ENCODE assay signal across 9 cellular contexts in the genomic region with DNA sequence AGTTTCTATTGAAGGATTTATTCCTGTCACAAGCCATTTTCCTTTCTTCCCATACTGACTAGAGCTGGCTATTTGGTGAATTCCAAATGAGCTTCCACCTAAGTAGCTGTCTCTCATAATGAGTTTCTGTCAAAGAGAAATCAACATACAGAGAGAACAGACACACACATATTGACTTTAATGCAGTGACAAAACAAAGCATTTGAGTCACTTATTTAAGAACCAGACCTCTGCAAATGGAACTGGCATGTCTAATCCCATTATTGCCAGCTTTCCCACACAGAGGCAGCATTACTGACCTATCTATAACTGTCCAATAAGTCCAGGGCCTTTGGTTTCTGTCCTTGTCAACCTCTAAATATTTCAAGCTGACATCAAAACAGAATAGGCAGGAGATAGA.
DNase-seq lines count a peak whose midpoint lies in the region; ATAC-seq and TF ChIP-seq lines count a peak whose summit lies in the region.
"Had no signal": no experiment of that assay in that cellular context is flagged by ENCODE, and none has a peak within 500 bp of the region (broad histone marks: within the 10 kb centered on the region; RNA-seq: fewer than 3 reads in every experiment).

No MANE protein-coding gene starts in this region.

- peak overlapping the region; percentile 10 to 46 (median 43) for H3K4me3 Mint-ChIP-seq in T-cell

- no peaks in the 10 kb centered on the region for H3K9me2 ChIP-seq in OCI-LY7 (ENCODE audit: insufficient read depth, low read length)

- H3K4me3 ChIP-seq in neuronal stem cell (ENCODE audit: low read length in 2 of 2) (no peak overlapping the region), foreskin fibroblast (ENCODE audit: low read depth in 1 of 2, low read length in 2 of 2) (no peak overlapping the region), OCI-LY7 (ENCODE audit: low read depth, low read length, poor library complexity, severe bottlenecking) (no peak overlapping the region)

- H3K27me3 ChIP-seq in neuronal stem cell (ENCODE audit: control insufficient read depth in 3 of 3, insufficient read depth in 3 of 3, low read depth in 1 of 3, low read length in 3 of 3): no peaks in the 10 kb centered on the region

- H4K8ac ChIP-seq in neuronal stem cell (ENCODE audit: low read depth, low read length): no peak overlapping the region

- H3K27ac Mint-ChIP-seq in T-cell: peak overlapping the region in 1 of 2 donors; percentile 94

- no peak overlapping the region for H2BK12ac ChIP-seq in neuronal stem cell (ENCODE audit: low read length)

- BruUV-seq in OCI-LY7 (replicated peaks; lab: Mats Ljungman, UMichigan): no TSS peak

- no peak overlapping the region for H2BK15ac ChIP-seq in neuronal stem cell (ENCODE audit: low read length)

- no peak overlapping the region for H3K4ac ChIP-seq in neuronal stem cell (ENCODE audit: low read length)

- intact Hi-C loops in OCI-LY7 (cut with micrococcal nuclease; ENCODE audit: unreplicated experiment): no loop called here

- H2AK5ac ChIP-seq in neuronal stem cell (ENCODE audit: low read depth, low read length): no peak overlapping the region

- no peak overlapping the region for H3K14ac ChIP-seq in neuronal stem cell (ENCODE audit: low read length)

- H2AFZ ChIP-seq in neuronal stem cell (ENCODE audit: low read length) (peak overlapping the region; percentile 5), OCI-LY7 (ENCODE audit: low read length) (no peak overlapping the region)

- H3K36me3 Mint-ChIP-seq in T-cell: no peaks in the 10 kb centered on the region

- ATAC-seq in GM19023 (IDR thresholded peaks at IDR 0.05; ENCODE audit: unreplicated experiment): peak; percentile 9
- ATAC-seq in HG02610 (IDR thresholded peaks at IDR 0.05; ENCODE audit: unreplicated experiment): peak; percentile 4
- ATAC-seq in T-cell (replicated peaks in 1 of 4): no peak

- H3K27ac ChIP-seq in neuronal stem cell (replicated peaks; ENCODE audit: low read length) (no peak overlapping the region), OCI-LY7 (ENCODE audit: low read depth, low read length, poor library complexity, severe bottlenecking) (no peak overlapping the region)

- peaks cover 0 to 7% of the 10 kb centered on the region in 2 donors for H3K27me3 Mint-ChIP-seq in T-cell

- H3K4me1 Mint-ChIP-seq in T-cell: peaks cover 11 to 16% (median 16%) of the 10 kb centered on the region in 3 donors

- H2BK5ac ChIP-seq in neuronal stem cell (ENCODE audit: low read length): no peak overlapping the region

- H3K23ac ChIP-seq in neuronal stem cell (ENCODE audit: low read depth, low read length, poor library complexity): no peak overlapping the region

- H3K9ac ChIP-seq in neuronal stem cell (ENCODE audit: low read depth, low read length, poor library complexity): no peak overlapping the region

- H3K79me2 ChIP-seq in OCI-LY7 (ENCODE audit: insufficient read depth, low read depth, low read length): no peaks in the 10 kb centered on the region

- H3K4me2 ChIP-seq in neuronal stem cell (ENCODE audit: insufficient read depth, low read length, poor library complexity, severe bottlenecking) (no peak overlapping the region), OCI-LY7 (ENCODE audit: low read length) (no peak overlapping the region)

- no peaks in the 10 kb centered on the region for H3K79me1 ChIP-seq in neuronal stem cell (ENCODE audit: low read depth, low read length)

- H4K20me1 ChIP-seq in OCI-LY7 (ENCODE audit: insufficient read depth, low read length): no peaks in the 10 kb centered on the region

- CTCF ChIA-PET in T-cell (lab: Charles Lee): no interaction called here
- CTCF ChIA-PET in OCI-LY7 (lab: Charles Lee; ENCODE audit: unreplicated experiment): no interaction called here

- no peak for TF ChIP-seq CTCF in foreskin fibroblast (IDR thresholded peaks at IDR 0.05; ENCODE audit: low read depth, low read length)
- no peak for TF ChIP-seq CTCF in OCI-LY7 (conservative IDR thresholded peaks at IDR 0.05; ENCODE audit: low read length)

- H2BK120ac ChIP-seq in neuronal stem cell (ENCODE audit: low read depth, low read length): no peak overlapping the region

- no peaks in the 10 kb centered on the region for H3K9me3 Mint-ChIP-seq in T-cell

- no peak overlapping the region for H3K18ac ChIP-seq in neuronal stem cell (ENCODE audit: low read length)

- H4K91ac ChIP-seq in neuronal stem cell (ENCODE audit: low read depth, low read length, poor library complexity): no peak overlapping the region

- DNase-seq in T-cell (no peak), neuronal stem cell (ENCODE audit: low spot score) (no peak), NCI-H446 treated with DMSO at 0.1 percent for 48 hours (lab: John Stamatoyannopoulos, UW) (no peak), foreskin fibroblast (no peak), NCI-H1694 treated with DMSO at 0.1 percent for 48 hours (lab: John Stamatoyannopoulos, UW) (no peak), OCI-LY7 (ENCODE audit: low spot score) (no peak)
- DNase-seq: GF-D8 had no signal

- POLR2A ChIA-PET in T-cell (lab: Charles Lee): no interaction called here
- POLR2A ChIA-PET in OCI-LY7 (lab: Charles Lee): no interaction called here

- H3K9me3 ChIP-seq in neuronal stem cell (replicated peaks in 1 of 2; ENCODE audit: control insufficient read depth in 2 of 2, insufficient read depth in 1 of 2, low read depth in 1 of 2, low read length in 2 of 2): peaks cover 1 to 4% of the 10 kb centered on the region in 2 donors
- H3K9me3 ChIP-seq in OCI-LY7 (ENCODE audit: low read length): no peaks in the 10 kb centered on the region

- H3K4me1 ChIP-seq in neuronal stem cell (ENCODE audit: control insufficient read depth in 2 of 2, insufficient read depth in 1 of 2, low read depth in 1 of 2, low read length in 2 of 2): peaks cover 0 to 1% of the 10 kb centered on the region in 2 donors
- no peaks in the 10 kb centered on the region for H3K4me1 ChIP-seq in OCI-LY7 (ENCODE audit: insufficient read depth, low read length, poor library complexity, severe bottlenecking)

- H3K36me3 ChIP-seq in neuronal stem cell (replicated peaks in 1 of 2; ENCODE audit: control insufficient read depth in 2 of 2, insufficient read depth in 2 of 2, low read length in 2 of 2) (no peaks in the 10 kb centered on the region), OCI-LY7 (ENCODE audit: insufficient read depth, low read length) (no peaks in the 10 kb centered on the region)

Comparison
In these comparisons a context has a peak if more than half of its experiments do, and no peak if none do; other contexts are left out.
1. ATAC-seq: peak in GM19023 (single experiment) and HG02610 (single experiment); none in T-cell (0 of 4).